ENCODE assay signal across 1 cellular context in genomic region chr19:52231154-52231565, GRCh38.
TF ChIP-seq lines count a peak whose summit lies in the region.

No MANE protein-coding gene starts in this region.

TF ChIP-seq in H1, 55 proteins besides CTCF, POLR2A, EP300 and RAD21:
- TF ChIP-seq POLR2AphosphoS5 (IDR thresholded peaks at IDR 0.05; ENCODE audit: low read depth, low read length) (0 out of 2 replicates have a peak, but pooled peaks have one; percentile 7), MAFK (IDR thresholded peaks at IDR 0.05; ENCODE audit: low read depth, low read length) (no peak), RNF2 (IDR thresholded peaks at IDR 0.05; ENCODE audit: borderline replicate concordance, low read depth, low read length, missing control alignments, poor library complexity, severe bottlenecking) (no peak), TBP (IDR thresholded peaks at IDR 0.05; ENCODE audit: low read depth, low read length) (no peak), TAF1 (IDR thresholded peaks at IDR 0.05; ENCODE audit: low read depth, low read length) (no peak)
TF ChIP-seq in H1: peak in this region for 1.
